In genomic region chr7:76314042-76314721, GRCh38 we compare ENCODE assay signal across 1 cellular context.
TF ChIP-seq lines count a peak whose summit lies in the region.

No MANE protein-coding gene starts in this region.

TF ChIP-seq in HepG2, 621 proteins besides CTCF, POLR2A, EP300 and RAD21 (continued from another document and continues in another):
- peak; percentile 53; the same call in 1 of the 2 replicates for TF ChIP-seq ZNF609 (CRISPR knock-in tag; IDR thresholded peaks at IDR 0.05; ENCODE audit: borderline replicate concordance)
- TF ChIP-seq GRHL1 (CRISPR knock-in tag; conservative IDR thresholded peaks at IDR 0.05): no peak
- TF ChIP-seq ZNF567 (CRISPR knock-in tag; IDR thresholded peaks at IDR 0.05; ENCODE audit: borderline replicate concordance): 0 out of 2 replicates have a peak, but pooled peaks have one; percentile 82
- no peak for TF ChIP-seq ZNF235 (CRISPR knock-in tag; IDR thresholded peaks at IDR 0.05; ENCODE audit: borderline replicate concordance)
- TF ChIP-seq JUN (CRISPR knock-in tag; IDR thresholded peaks at IDR 0.05): peak; percentile 33; the same call in 1 of the 2 replicates
- TF ChIP-seq TCF7 (IDR thresholded peaks at IDR 0.05; ENCODE audit: low read depth): no peak
- TF ChIP-seq U2AF2 (IDR thresholded peaks at IDR 0.05; ENCODE audit: low read depth, low read length): no peak
- TF ChIP-seq NFYC (CRISPR knock-in tag; IDR thresholded peaks at IDR 0.05): no peak
- 0 out of 2 replicates have a peak, but pooled peaks have one; percentile 64 for TF ChIP-seq ZNF800 (CRISPR knock-in tag; IDR thresholded peaks at IDR 0.05)
- TF ChIP-seq PITX1 (CRISPR knock-in tag; IDR thresholded peaks at IDR 0.05): peak; percentile 64; the same call in 1 of the 2 replicates
- no peak for TF ChIP-seq ZKSCAN5 (CRISPR knock-in tag; IDR thresholded peaks at IDR 0.05)
- peak; percentile 94 for TF ChIP-seq KDM3A (CRISPR knock-in tag; IDR thresholded peaks at IDR 0.05; ENCODE audit: low read depth)
- TF ChIP-seq ZNF556 (CRISPR knock-in tag; IDR thresholded peaks at IDR 0.05; ENCODE audit: borderline replicate concordance): peak; percentile 61; the same call in 1 of the 2 replicates
- TF ChIP-seq STAG1 (CRISPR knock-in tag; IDR thresholded peaks at IDR 0.05): peak; percentile 100
- no peak for TF ChIP-seq E2F1 (CRISPR knock-in tag; IDR thresholded peaks at IDR 0.05)
- TF ChIP-seq ZNF704 (CRISPR knock-in tag; IDR thresholded peaks at IDR 0.05; ENCODE audit: borderline replicate concordance): 0 out of 2 replicates have a peak, but pooled peaks have one; percentile 53
- peak; percentile 70; the same call in 1 of the 2 replicates for TF ChIP-seq ZBTB7B (CRISPR knock-in tag; IDR thresholded peaks at IDR 0.05)
- TF ChIP-seq ZNF605 (CRISPR knock-in tag; IDR thresholded peaks at IDR 0.05): no peak
- 0 out of 2 replicates have a peak, but pooled peaks have one; percentile 43 for TF ChIP-seq POGK (CRISPR knock-in tag; conservative IDR thresholded peaks at IDR 0.05)
- peak; percentile 53; the same call in 1 of the 2 replicates for TF ChIP-seq PRDM15 (CRISPR knock-in tag; IDR thresholded peaks at IDR 0.05)
- peak; percentile 62 for TF ChIP-seq NCOA2 (CRISPR knock-in tag; IDR thresholded peaks at IDR 0.05)
- TF ChIP-seq ZNF501 (CRISPR knock-in tag; IDR thresholded peaks at IDR 0.05): peak; percentile 44; the same call in 1 of the 2 replicates
- TF ChIP-seq ZMAT3 (CRISPR knock-in tag; conservative IDR thresholded peaks at IDR 0.05): 0 out of 2 replicates have a peak, but pooled peaks have one; percentile 34
- no peak for TF ChIP-seq BCLAF1 (IDR thresholded peaks at IDR 0.05)
- TF ChIP-seq SMAD1 (CRISPR knock-in tag; IDR thresholded peaks at IDR 0.05; ENCODE audit: borderline replicate concordance, low read depth): 0 out of 2 replicates have a peak, but pooled peaks have one; percentile 23
- peak; percentile 69; the same call in 1 of the 2 replicates for TF ChIP-seq ZNF232 (CRISPR knock-in tag; IDR thresholded peaks at IDR 0.05; ENCODE audit: borderline replicate concordance)
- peak; percentile 53; the same call in 1 of the 2 replicates for TF ChIP-seq HDAC1 (CRISPR knock-in tag; IDR thresholded peaks at IDR 0.05)
- TF ChIP-seq BCL6 (CRISPR knock-in tag; IDR thresholded peaks at IDR 0.05): peak; percentile 52
- TF ChIP-seq KLF15 (CRISPR knock-in tag; IDR thresholded peaks at IDR 0.05; ENCODE audit: borderline replicate concordance): no peak
- no peak for TF ChIP-seq NFIB (CRISPR knock-in tag; IDR thresholded peaks at IDR 0.05; ENCODE audit: borderline replicate concordance)
- peak; percentile 53; the same call in 1 of the 2 replicates for TF ChIP-seq ELF1 (CRISPR knock-in tag; IDR thresholded peaks at IDR 0.05)
- TF ChIP-seq AHR (CRISPR knock-in tag; IDR thresholded peaks at IDR 0.05): peak; percentile 76; the same call in 1 of the 2 replicates
- peak; percentile 65; the same call in 1 of the 2 replicates for TF ChIP-seq SOX5 (CRISPR knock-in tag; IDR thresholded peaks at IDR 0.05; ENCODE audit: borderline replicate concordance)
- TF ChIP-seq UBTF (CRISPR knock-in tag; IDR thresholded peaks at IDR 0.05): peak; percentile 57; the same call in 1 of the 2 replicates
- TF ChIP-seq ZKSCAN1 (IDR thresholded peaks at IDR 0.05; ENCODE audit: low read length): no peak
